ENCODE assay signal across 13 cellular contexts in genomic region chr2:168431301-168432024, GRCh38.
"Had no signal": no experiment of that assay in that cellular context is flagged by ENCODE, and none has a peak within 500 bp of the region (broad histone marks: within the 10 kb centered on the region; RNA-seq: fewer than 3 reads in every experiment).

No MANE protein-coding gene starts in this region.

- DNase-seq: activated CD4-positive, alpha-beta T cell treated with anti-CD3 and anti-CD28 coated beads for 36 hours; activated gamma-delta T cell; esophagus squamous epithelium; foreskin fibroblast; immature natural killer cell; midbrain; naive B cell; stimulated activated CD4-positive, alpha-beta T cell treated with anti-CD3 and anti-CD28 coated beads, Interleukin-2, amount 100 ng/mL, for 24 hours; stimulated activated naive CD4-positive, alpha-beta T cell; T1000; upper lobe of left lung had no signal

- ATAC-seq: sciatic nerve had no signal

- H3K27me3 Mint-ChIP-seq: activated CD4-positive, alpha-beta T cell treated with anti-CD3 and anti-CD28 coated beads for 36 hours; naive B cell had no signal

- H3K36me3 Mint-ChIP-seq: immature natural killer cell, naive B cell had no signal

- H3K4me3 Mint-ChIP-seq: activated CD4-positive, alpha-beta T cell treated with anti-CD3 and anti-CD28 coated beads for 36 hours; immature natural killer cell; naive B cell had no signal

- H3K27ac Mint-ChIP-seq: activated CD4-positive, alpha-beta T cell treated with anti-CD3 and anti-CD28 coated beads for 36 hours; immature natural killer cell; naive B cell; progenitor cell of endocrine pancreas had no signal

- H3K9me3 Mint-ChIP-seq: immature natural killer cell, naive B cell had no signal

- H3K4me1 Mint-ChIP-seq: naive B cell had no signal
